Comparison of ENCODE assay signal across 12 cellular contexts in genomic region chr13:40640845-40641458, GRCh38. TPM values are rescaled to one million over a fixed set of nuclear protein-coding genes. Genes with fewer than 3 reads are reported as not detected.
DNase-seq lines count a peak whose midpoint lies in the region; ATAC-seq, FAIRE-seq and TF ChIP-seq lines count a peak whose summit lies in the region.
"Had no signal": no experiment of that assay in that cellular context is flagged by ENCODE, and none has a peak within 500 bp of the region (broad histone marks: within the 10 kb centered on the region; RNA-seq: fewer than 3 reads in every experiment).

No MANE protein-coding gene starts in this region.

- H3K36me3 Mint-ChIP-seq in stimulated activated naive B cell treated with anti-CD40 and anti-IgM and Interleukin-4, amounts not matched to agents 10 μg/mL and 1 μg/mL and 100 μg/mL, for 72 hours: peaks cover 8 to 36% of the 10 kb centered on the region in 2 donors

- ATAC-seq in stimulated activated naive B cell treated with anti-CD40 and anti-IgM and Interleukin-4, amounts not matched to agents 10 μg/mL and 1 μg/mL and 100 μg/mL, for 72 hours (replicated peaks): no peak
- ATAC-seq in upper lobe of left lung (ENCODE audit: low FRiP score in 2 of 2): no peak

- H3K9me3 ChIP-seq in upper lobe of left lung: no peaks in the 10 kb centered on the region
- H3K9me3 ChIP-seq: left lung had no signal

- H3K27me3 ChIP-seq in bronchial epithelial cell (ENCODE audit: control insufficient read depth, insufficient read depth, low read length) (no peaks in the 10 kb centered on the region), upper lobe of left lung (no peaks in the 10 kb centered on the region)
- H3K27me3 ChIP-seq: left lung had no signal

- H3K9me3 Mint-ChIP-seq in stimulated activated naive B cell treated with anti-CD40 and anti-IgM and Interleukin-4, amounts not matched to agents 10 μg/mL and 1 μg/mL and 100 μg/mL, for 72 hours: no peaks in the 10 kb centered on the region

- H3K4me3 ChIP-seq in bronchial epithelial cell (ENCODE audit: low read depth, low read length) (no peak overlapping the region), upper lobe of left lung (no peak overlapping the region)
- H3K4me3 ChIP-seq: coronary artery, left lung had no signal

- peaks cover 66 to 93% of the 10 kb centered on the region in 2 donors for H3K4me1 Mint-ChIP-seq in stimulated activated naive B cell treated with anti-CD40 and anti-IgM and Interleukin-4, amounts not matched to agents 10 μg/mL and 1 μg/mL and 100 μg/mL, for 72 hours

- TF ChIP-seq POLR2A in upper lobe of left lung (IDR thresholded peaks at IDR 0.05): no peak

- H3K27me3 Mint-ChIP-seq in stimulated activated naive B cell treated with anti-CD40 and anti-IgM and Interleukin-4, amounts not matched to agents 10 μg/mL and 1 μg/mL and 100 μg/mL, for 72 hours: no peaks in the 10 kb centered on the region

- peak; percentile 43 for DNase-seq in activated naive CD4-positive, alpha-beta T cell treated with Interleukin-2 at 50 U/mL for 16 hours
- no peak for DNase-seq in activated naive CD4-positive, alpha-beta T cell treated with anti-CD3 and anti-CD28 coated beads, Interleukin-2, amount 50 U/mL, for 16 hours
- DNase-seq in UCSD-AML1 (lab: John Stamatoyannopoulos, UW; ENCODE audit: unreplicated experiment) (peak; percentile 59), bronchial epithelial cell (ENCODE audit: low read depth) (peak; percentile 52), globus pallidus (ENCODE audit: low spot score) (no peak), NCI-H2171 (lab: John Stamatoyannopoulos, UW) (no peak), upper lobe of left lung (no peak)
- no peak for DNase-seq in stimulated activated naive B cell treated with anti-CD40 and anti-IgM and Interleukin-4, amounts not matched to agents 10 μg/mL and 1 μg/mL and 100 μg/mL, for 72 hours
- DNase-seq: ACHN, left lung, NCI-H1092 treated with DMSO at 0.1 percent for 48 hours had no signal

- H3K36me3 ChIP-seq in bronchial epithelial cell (ENCODE audit: control insufficient read depth, insufficient read depth, low read length) (peaks cover 3% of the 10 kb centered on the region), upper lobe of left lung (no peaks in the 10 kb centered on the region)
- H3K36me3 ChIP-seq: left lung had no signal

- TF ChIP-seq EP300 in upper lobe of left lung (IDR thresholded peaks at IDR 0.05): no peak

- FAIRE-seq in bronchial epithelial cell (lab: Jason Lieb, UNC): no peak

- no peak overlapping the region for H3K27ac ChIP-seq in upper lobe of left lung
- H3K27ac ChIP-seq: coronary artery had no signal

- H3K27ac Mint-ChIP-seq in stimulated activated naive B cell treated with anti-CD40 and anti-IgM and Interleukin-4, amounts not matched to agents 10 μg/mL and 1 μg/mL and 100 μg/mL, for 72 hours: peak overlapping the region; percentile 70

- TF ChIP-seq CTCF in bronchial epithelial cell (IDR thresholded peaks at IDR 0.05; ENCODE audit: insufficient read depth, low read length, severe bottlenecking) (no peak), upper lobe of left lung (IDR thresholded peaks at IDR 0.05) (no peak)

- H3K4me1 ChIP-seq in upper lobe of left lung: peaks cover 40 to 53% (median 46%) of the 10 kb centered on the region in 4 donors

- H3K4me3 Mint-ChIP-seq in stimulated activated naive B cell treated with anti-CD40 and anti-IgM and Interleukin-4, amounts not matched to agents 10 μg/mL and 1 μg/mL and 100 μg/mL, for 72 hours: peak overlapping the region; percentile 20 to 38

- WGBS in upper lobe of left lung, 2 donors: 88% methylated on average over 11 of the region's 11 CpGs

RNA-seq across cellular contexts. Expression of gene FOXO1, which starts 25.5 kb away (rescaled TPM):
- total RNA-seq in bronchial epithelial cell (7.6 and 12.2 TPM in 2 replicates), upper lobe of left lung (10 to 100 TPM; 23.0 to 36.8 (median 31.2) TPM)

Comparison
In these comparisons a context has a peak if more than half of its experiments do, and no peak if none do; other contexts are left out.
1. DNase-seq: peak in activated naive CD4-positive, alpha-beta T cell treated with Interleukin-2 at 50 U/mL for 16 hours (single experiment), UCSD-AML1 (single experiment) and bronchial epithelial cell (single experiment); none in activated naive CD4-positive, alpha-beta T cell treated with anti-CD3 and anti-CD28 coated beads, Interleukin-2, amount 50 U/mL, for 16 hours (single experiment), stimulated activated naive B cell treated with anti-CD40 and anti-IgM and Interleukin-4, amounts not matched to agents 10 μg/mL and 1 μg/mL and 100 μg/mL, for 72 hours (single experiment), globus pallidus (single experiment), NCI-H2171 (single experiment) and upper lobe of left lung (0 of 2).